Comparison of ENCODE assay signal across 8 cellular contexts in genomic region chr14:50396636-50397460, GRCh38. TPM values are rescaled to one million over a fixed set of nuclear protein-coding genes. Genes with fewer than 3 reads are reported as not detected.
DNase-seq lines count a peak whose midpoint lies in the region; ATAC-seq and TF ChIP-seq lines count a peak whose summit lies in the region.

TSS of gene CDKL1 (minus strand) at chr14:50396881. CDS start at chr14:50395868, 1,013 bp downstream.

- H3K4me1 ChIP-seq in mononuclear cell (ENCODE audit: insufficient read depth, low read length): peaks cover 18% of the 10 kb centered on the region

- ATAC-seq in GM18502 (IDR thresholded peaks at IDR 0.05; ENCODE audit: poor library complexity, unreplicated experiment): peak; percentile 69
- ATAC-seq in HG02981 (IDR thresholded peaks at IDR 0.05; ENCODE audit: unreplicated experiment): peak; percentile 58

- DNase-seq in 8988T (peak; percentile 65), NCI-H526 (lab: John Stamatoyannopoulos, UW) (peak; percentile 50 to 92), activated T-cell treated with anti-CD3 and anti-CD28 coated beads for 48 hours (ENCODE audit: low read depth) (peak; percentile 48), erythroblast (lab: John Stamatoyannopoulos, UW) (peak; percentile 61 to 63)
- DNase-seq in stimulated activated CD8-positive, alpha-beta memory T cell treated with anti-CD3 and anti-CD28 coated beads, Interleukin-4, amount 100 ng/mL, for 24 hours (ENCODE audit: low read depth): peak; percentile 35

- no peaks in the 10 kb centered on the region for H3K9me3 ChIP-seq in mononuclear cell (ENCODE audit: low read depth, low read length)

- TF ChIP-seq POLR2A in erythroblast (IDR thresholded peaks at IDR 0.05; ENCODE audit: low read length): no peak

- no peaks in the 10 kb centered on the region for H3K27me3 ChIP-seq in mononuclear cell (ENCODE audit: insufficient read depth, low read length)

- peak within 1 kb of the TSS; percentile 50 for H3K4me3 ChIP-seq in mononuclear cell (ENCODE audit: low read length)

RNA-seq across cellular contexts. Expression of gene CDKL1, which starts in this region (rescaled TPM):
- 4.6 TPM for total RNA-seq in mononuclear cell

Comparison
In these comparisons a context has a peak if more than half of its experiments do, and no peak if none do; other contexts are left out.
1. Peak in every context shown above with its lines: DNase-seq, ATAC-seq and H3K4me3 ChIP-seq.